ENCODE assay signal across 16 cellular contexts in the genomic region with DNA sequence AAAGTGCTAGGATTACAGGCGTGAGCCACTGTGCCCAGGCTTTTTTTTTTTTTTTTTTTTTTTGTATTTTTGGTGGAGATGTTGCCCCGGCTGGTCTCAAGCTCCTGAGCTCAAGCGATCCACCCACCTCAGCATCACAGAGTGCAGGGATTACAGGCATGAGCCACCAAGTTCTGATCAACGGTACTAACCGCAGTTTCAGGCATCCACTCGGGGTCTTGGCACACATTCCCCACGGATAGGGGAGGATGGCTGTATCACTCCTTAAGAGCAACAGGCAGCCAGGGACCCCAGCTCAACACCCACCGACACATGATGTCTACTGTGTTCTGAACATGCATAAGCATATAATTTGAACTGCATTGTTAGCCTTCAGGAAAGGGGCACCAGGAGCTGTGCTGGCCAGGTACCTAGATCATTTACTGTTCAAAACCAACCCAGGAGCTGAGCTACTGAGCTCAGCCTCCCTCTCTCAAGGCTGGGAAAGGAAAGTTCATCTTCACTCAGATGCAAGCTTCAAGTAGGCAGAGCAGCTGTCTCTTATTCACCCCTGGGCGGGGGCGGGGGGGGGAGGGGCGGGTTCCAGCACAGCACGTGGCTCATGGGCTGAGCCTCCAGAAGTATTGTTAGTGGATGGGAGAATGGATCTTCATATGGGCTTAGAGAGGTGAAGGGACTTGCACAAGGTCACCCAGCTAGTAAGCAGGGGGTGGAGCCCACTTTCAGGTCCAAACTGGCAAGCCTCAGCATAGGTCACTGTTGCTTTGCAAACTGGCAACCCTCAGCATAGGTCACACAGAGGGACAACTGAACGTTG. TPM values are rescaled to one million over a fixed set of nuclear protein-coding genes. Genes with fewer than 3 reads are reported as not detected.
DNase-seq lines count a peak whose midpoint lies in the region; ATAC-seq and TF ChIP-seq lines count a peak whose summit lies in the region.
"Had no signal": no experiment of that assay in that cellular context is flagged by ENCODE, and none has a peak within 500 bp of the region (broad histone marks: within the 10 kb centered on the region; RNA-seq: fewer than 3 reads in every experiment).

No MANE protein-coding gene starts in this region.

- TF ChIP-seq CTCF in Peyer's patch (IDR thresholded peaks at IDR 0.05): no peak

- H3K9me3 ChIP-seq in Peyer's patch: no peaks in the 10 kb centered on the region
- H3K9me3 ChIP-seq: A549, right atrium auricular region had no signal

- peak; percentile 25 for ATAC-seq in activated CD4-positive, alpha-beta T cell treated with anti-CD3 and anti-CD28 coated beads for 36 hours
- ATAC-seq in stimulated activated naive B cell treated with anti-CD40 and anti-IgM and Interleukin-4, amounts not matched to agents 10 μg/mL and 1 μg/mL and 100 μg/mL, for 72 hours (replicated peaks): no peak
- no peak for ATAC-seq in HG03469 (IDR thresholded peaks at IDR 0.05; ENCODE audit: unreplicated experiment)
- ATAC-seq: A549, HCT116, PC-3 had no signal

- POLR2A ChIA-PET in activated CD4-positive, alpha-beta T cell treated with anti-CD3 and anti-CD28 coated beads for 36 hours (lab: Charles Lee): interaction anchor here (1.0 to 1.2 kb wide), 5 partner anchors 12 to 251 kb away, joined by 3 to 5 read pairs (median 3); no protein-coding TSS in a partner anchor

- H3K4me3 Mint-ChIP-seq in activated CD4-positive, alpha-beta T cell treated with anti-CD3 and anti-CD28 coated beads for 36 hours: no peak overlapping the region
- H3K4me3 Mint-ChIP-seq in stimulated activated naive B cell treated with anti-CD40 and anti-IgM and Interleukin-4, amounts not matched to agents 10 μg/mL and 1 μg/mL and 100 μg/mL, for 72 hours: no peak overlapping the region
- H3K4me3 Mint-ChIP-seq: type B pancreatic cell had no signal

- H3K4me1 Mint-ChIP-seq in activated CD4-positive, alpha-beta T cell treated with anti-CD3 and anti-CD28 coated beads for 36 hours: peaks cover 90% of the 10 kb centered on the region
- H3K4me1 Mint-ChIP-seq in stimulated activated naive B cell treated with anti-CD40 and anti-IgM and Interleukin-4, amounts not matched to agents 10 μg/mL and 1 μg/mL and 100 μg/mL, for 72 hours: peaks cover 51 to 87% of the 10 kb centered on the region in 2 donors

- H3K27me3 ChIP-seq in Peyer's patch: no peaks in the 10 kb centered on the region
- H3K27me3 ChIP-seq: right atrium auricular region had no signal

- H3K4me1 ChIP-seq in Peyer's patch: peaks cover 6 to 84% (median 39%) of the 10 kb centered on the region in 4 donors
- H3K4me1 ChIP-seq: A549 had no signal

- DNase-seq in activated CD4-positive, alpha-beta T cell treated with anti-CD3 and anti-CD28 coated beads for 36 hours: peak; percentile 64
- no peak for DNase-seq in activated CD4-positive, alpha-beta T cell treated with anti-CD3 and anti-CD28 coated beads for 1 hour
- DNase-seq in Peyer's patch (no peak), iPS-NIHi7 (ENCODE audit: extremely low spot score) (no peak), OCI-M1 (lab: John Stamatoyannopoulos, UW) (no peak)
- no peak for DNase-seq in stimulated activated naive B cell treated with anti-CD40 and anti-IgM and Interleukin-4, amounts not matched to agents 10 μg/mL and 1 μg/mL and 100 μg/mL, for 72 hours
- DNase-seq: cerebellar nuclear complex, DMS79 treated with DMSO at 0.1 percent for 48 hours, NCI-H1694 treated with DMSO at 0.1 percent for 48 hours, PC-3 had no signal

- H3K27ac ChIP-seq in Peyer's patch (peak overlapping the region; percentile 2 to 58 (median 44)), cingulate gyrus (ENCODE audit: low read depth, low read length) (peak overlapping the region; percentile 25)
- H3K27ac ChIP-seq: A549, right atrium auricular region had no signal

- TF ChIP-seq POLR2A in Peyer's patch (IDR thresholded peaks at IDR 0.05): no peak

- H3K27ac Mint-ChIP-seq in activated CD4-positive, alpha-beta T cell treated with anti-CD3 and anti-CD28 coated beads for 36 hours: peak overlapping the region; percentile 89
- H3K27ac Mint-ChIP-seq in stimulated activated naive B cell treated with anti-CD40 and anti-IgM and Interleukin-4, amounts not matched to agents 10 μg/mL and 1 μg/mL and 100 μg/mL, for 72 hours: peak overlapping the region; percentile 5

- H3K36me3 Mint-ChIP-seq in activated CD4-positive, alpha-beta T cell treated with anti-CD3 and anti-CD28 coated beads for 36 hours (ENCODE audit: low read depth): peaks cover 43% of the 10 kb centered on the region
- H3K36me3 Mint-ChIP-seq in stimulated activated naive B cell treated with anti-CD40 and anti-IgM and Interleukin-4, amounts not matched to agents 10 μg/mL and 1 μg/mL and 100 μg/mL, for 72 hours: peaks cover 25 to 52% of the 10 kb centered on the region in 2 donors

- no peaks in the 10 kb centered on the region for H3K36me3 ChIP-seq in Peyer's patch
- H3K36me3 ChIP-seq: right atrium auricular region had no signal

- no peak overlapping the region for H3K4me3 ChIP-seq in Peyer's patch
- H3K4me3 ChIP-seq: A549, right atrium auricular region had no signal

- intact Hi-C loops in activated CD4-positive, alpha-beta T cell treated with anti-CD3 and anti-CD28 coated beads for 36 hours (cut with DNase I, micrococcal nuclease): loop anchor here in 1 of 2 experiments (1.0 kb wide), 1 partner anchor 8 kb away; no protein-coding TSS in a partner anchor

- no peaks in the 10 kb centered on the region for H3K27me3 Mint-ChIP-seq in activated CD4-positive, alpha-beta T cell treated with anti-CD3 and anti-CD28 coated beads for 36 hours
- H3K27me3 Mint-ChIP-seq in stimulated activated naive B cell treated with anti-CD40 and anti-IgM and Interleukin-4, amounts not matched to agents 10 μg/mL and 1 μg/mL and 100 μg/mL, for 72 hours: no peaks in the 10 kb centered on the region
- H3K27me3 Mint-ChIP-seq: type B pancreatic cell had no signal

- no peaks in the 10 kb centered on the region for H3K9me3 Mint-ChIP-seq in activated CD4-positive, alpha-beta T cell treated with anti-CD3 and anti-CD28 coated beads for 36 hours (ENCODE audit: low read depth)
- H3K9me3 Mint-ChIP-seq in stimulated activated naive B cell treated with anti-CD40 and anti-IgM and Interleukin-4, amounts not matched to agents 10 μg/mL and 1 μg/mL and 100 μg/mL, for 72 hours: peaks cover 1 to 3% of the 10 kb centered on the region in 2 donors

- CTCF ChIA-PET in activated CD4-positive, alpha-beta T cell treated with anti-CD3 and anti-CD28 coated beads for 36 hours (lab: Charles Lee): interaction anchor here (0.5 to 1.8 kb wide), 7 partner anchors 9 to 193 kb away, joined by 3 to 6 read pairs (median 3); no protein-coding TSS in a partner anchor

RNA-seq across cellular contexts. Expression of a gene that starts 24.6 kb away (rescaled TPM):
- 100 to 1,000 TPM; 320 to 346 TPM for total RNA-seq in activated CD4-positive, alpha-beta T cell treated with anti-CD3 and anti-CD28 coated beads for 36 hours
- total RNA-seq in Peyer's patch: 100 to 1,000 TPM; 107 to 210 (median 119) TPM
